ENCODE assay signal across 10 cellular contexts in genomic region chr18:48815581-48816324, GRCh38.
DNase-seq lines count a peak whose midpoint lies in the region; ATAC-seq and TF ChIP-seq lines count a peak whose summit lies in the region.
"Had no signal": no experiment of that assay in that cellular context is flagged by ENCODE, and none has a peak within 500 bp of the region (broad histone marks: within the 10 kb centered on the region; RNA-seq: fewer than 3 reads in every experiment).

No MANE protein-coding gene starts in this region.

- H3K9me3 ChIP-seq in CD4-positive, alpha-beta memory T cell (ENCODE audit: control insufficient read depth in 1 of 2, low read length in 2 of 2), result no peaks in the 10 kb centered on the region
- H3K9me3 ChIP-seq in psoas muscle (no peaks in the 10 kb centered on the region), MG63 (no peaks in the 10 kb centered on the region)

- TF ChIP-seq CTCF in astrocyte of the spinal cord (IDR thresholded peaks at IDR 0.05; ENCODE audit: low read depth, low read length) (no peak), psoas muscle (IDR thresholded peaks at IDR 0.05) (no peak)

- in situ Hi-C loops in astrocyte of the spinal cord (cut with HindIII; ENCODE audit: low sequenced_read_pairs), result no loop called here

- ATAC-seq in psoas muscle (peak; percentile 88 to 94 (median 90)), GM18907 (IDR thresholded peaks at IDR 0.05; ENCODE audit: unreplicated experiment) (no peak)

- H3K36me3 Mint-ChIP-seq in CD4-positive, alpha-beta memory T cell, result peaks cover 0 to 1% of the 10 kb centered on the region in 2 donors

- H3K36me3 ChIP-seq in CD4-positive, alpha-beta memory T cell (ENCODE audit: insufficient read depth, low read length), result no peaks in the 10 kb centered on the region
- H3K36me3 ChIP-seq in psoas muscle (ENCODE audit: insufficient read depth in 1 of 2, low read depth in 1 of 2) (peaks cover 0 to 15% of the 10 kb centered on the region in 2 donors), MG63 (peaks cover 2% of the 10 kb centered on the region; the same call in 1 of the 2 replicates)

- H3K4me1 Mint-ChIP-seq in CD4-positive, alpha-beta memory T cell, result peaks cover 44 to 75% (median 53%) of the 10 kb centered on the region in 4 donors

- CTCF ChIA-PET in CD4-positive, alpha-beta memory T cell (lab: Charles Lee; ENCODE audit: partially characterized antibody), result interaction anchor here (0.7 to 3.5 kb wide), 4 partner anchors 9 to 97 kb away, joined by 3 to 12 read pairs (median 6); no protein-coding TSS in a partner anchor

- H3K4me3 Mint-ChIP-seq in CD4-positive, alpha-beta memory T cell, result peak overlapping the region in 1 of 8 donors; percentile 1

- H3K27ac Mint-ChIP-seq in CD4-positive, alpha-beta memory T cell, result peak overlapping the region; percentile 91 to 99 (median 97)

- H3K27ac ChIP-seq in CD4-positive, alpha-beta memory T cell (ENCODE audit: low read depth, low read length), result peak overlapping the region; percentile 82
- H3K27ac ChIP-seq in psoas muscle (no peak overlapping the region), caudate nucleus (ENCODE audit: low read depth, low read length) (no peak overlapping the region)

- WGBS in psoas muscle, 3 donors, result 62 to 83% (median 72%) methylated on average over 5 of the region's 5 CpGs

- H3K4me1 ChIP-seq in CD4-positive, alpha-beta memory T cell (ENCODE audit: insufficient read depth, low read length), result peaks cover 51% of the 10 kb centered on the region
- H3K4me1 ChIP-seq in psoas muscle, result peaks cover 6% of the 10 kb centered on the region

- H3K4me3 ChIP-seq in CD4-positive, alpha-beta memory T cell (ENCODE audit: low read length in 2 of 2), result no peak overlapping the region
- H3K4me3 ChIP-seq in astrocyte of the spinal cord (ENCODE audit: low read depth, low read length), result no peak overlapping the region
- no peak overlapping the region for H3K4me3 ChIP-seq in psoas muscle
- H3K4me3 ChIP-seq in MG63, result no peak overlapping the region

- POLR2A ChIA-PET in CD4-positive, alpha-beta memory T cell (lab: Charles Lee; ENCODE audit: partially characterized antibody), result interaction anchor here (0.9 to 5.8 kb wide), 8 partner anchors 11 to 131 kb away, joined by 3 to 101 read pairs (median 10); no protein-coding TSS in a partner anchor

- H3K27me3 ChIP-seq in CD4-positive, alpha-beta memory T cell (ENCODE audit: insufficient read depth, low read length), result no peaks in the 10 kb centered on the region
- H3K27me3 ChIP-seq in psoas muscle (ENCODE audit: insufficient read depth in 3 of 3, low read length in 2 of 3), result no peaks in the 10 kb centered on the region
- no peaks in the 10 kb centered on the region for H3K27me3 ChIP-seq in MG63

- DNase-seq in CD4-positive, alpha-beta memory T cell, result no peak
- DNase-seq in M059J (ENCODE audit: low read depth), result peak; percentile 66
- peak; percentile 15 for DNase-seq in astrocyte of the spinal cord (ENCODE audit: low read depth, low spot score)
- peak in 1 of 2 donors; percentile 56 for DNase-seq in psoas muscle
- DNase-seq in HUDEP-2 (lab: John Stamatoyannopoulos, UW; ENCODE audit: unreplicated experiment in 76 of 76), result no peak
- DNase-seq in MG63, result no peak
- no peak for DNase-seq in caudate nucleus (lab: John Stamatoyannopoulos, UW)
- DNase-seq: amygdala, NCI-H510A had no signal

- intact Hi-C loops in CD4-positive, alpha-beta memory T cell (cut with micrococcal nuclease), result no loop called here
- intact Hi-C loops in psoas muscle (cut with DNase I), result no loop called here

- peaks cover 0 to 3% (median 0%) of the 10 kb centered on the region in 8 donors for H3K9me3 Mint-ChIP-seq in CD4-positive, alpha-beta memory T cell

- H3K27me3 Mint-ChIP-seq in CD4-positive, alpha-beta memory T cell, result no peaks in the 10 kb centered on the region

Comparison
In these comparisons a context has a peak if more than half of its experiments do, and no peak if none do; other contexts are left out.
1. DNase-seq: peak in M059J (single experiment) and astrocyte of the spinal cord (single experiment); none in CD4-positive, alpha-beta memory T cell (0 of 5), HUDEP-2 (0 of 76), MG63 (single experiment) and caudate nucleus (0 of 61).